Comparison of ENCODE assay signal across 15 cellular contexts in the genomic region with DNA sequence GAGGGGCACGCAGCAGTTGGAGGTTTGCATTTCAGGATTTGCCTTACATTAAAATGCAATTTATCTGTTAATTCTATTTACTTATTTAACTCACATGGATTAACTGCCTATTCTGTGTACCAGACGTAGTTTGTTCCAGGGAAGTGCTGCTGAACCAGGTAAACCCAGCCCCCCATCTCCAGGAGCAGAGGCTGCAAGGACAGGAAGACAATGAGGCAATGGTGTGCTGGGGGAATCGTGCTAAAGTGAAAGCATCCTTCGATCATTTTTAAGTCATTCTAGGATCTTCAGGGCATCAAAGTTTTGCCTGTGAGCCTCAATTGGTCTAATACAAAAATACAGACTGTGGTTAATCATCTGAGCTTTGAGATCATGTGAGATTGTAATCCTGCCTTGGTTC.
DNase-seq lines count a peak whose midpoint lies in the region; ATAC-seq and TF ChIP-seq lines count a peak whose summit lies in the region.
"Had no signal": no experiment of that assay in that cellular context is flagged by ENCODE, and none has a peak within 500 bp of the region (broad histone marks: within the 10 kb centered on the region; RNA-seq: fewer than 3 reads in every experiment).

No MANE protein-coding gene starts in this region.

- peaks cover 0 to 15% (median 8%) of the 10 kb centered on the region in 11 experiments; a peak in 9 of 22 replicates for H3K9me3 ChIP-seq in BLaER1 treated with 17β-estradiol and CSF1 and Interleukin-3, amounts not matched to agents 10 nM and 100 nM (replicated peaks in 1 of 11)
- peaks cover 0 to 6% of the 10 kb centered on the region in 2 donors for H3K9me3 ChIP-seq in CD4-positive, alpha-beta memory T cell (ENCODE audit: control insufficient read depth in 1 of 2, low read length in 2 of 2)

- H4K20me1 ChIP-seq in BLaER1 treated with 17β-estradiol and CSF1 and Interleukin-3, amounts not matched to agents 10 nM and 100 nM, result no peaks in the 10 kb centered on the region

- no peaks in the 10 kb centered on the region for H3K36me3 ChIP-seq in BLaER1 treated with 17β-estradiol and CSF1 and Interleukin-3, amounts not matched to agents 10 nM and 100 nM
- H3K36me3 ChIP-seq in CD4-positive, alpha-beta memory T cell (ENCODE audit: insufficient read depth, low read length), result no peaks in the 10 kb centered on the region
- H3K36me3 ChIP-seq: esophagus muscularis mucosa had no signal

- peaks cover 2 to 13% of the 10 kb centered on the region in 2 donors for H3K36me3 Mint-ChIP-seq in CD4-positive, alpha-beta memory T cell
- peaks cover 10 to 11% of the 10 kb centered on the region in 2 donors for H3K36me3 Mint-ChIP-seq in activated T-cell treated with anti-CD3 and anti-CD28 coated beads, Interleukin-2, amount 50 U/mL, for 72 hours (ENCODE audit: insufficient read depth in 2 of 2)

- DNase-seq in CD4-positive, alpha-beta memory T cell, result peak in 2 of 5 donors; percentile 40 to 53
- no peak for DNase-seq in activated T-cell treated with anti-CD3 and anti-CD28 coated beads, Interleukin-2, amount 50 U/mL, for 72 hours
- DNase-seq in mesenteric fat pad (ENCODE audit: low spot score), result peak; percentile 2
- no peak for DNase-seq in cerebellar nuclear complex (lab: John Stamatoyannopoulos, UW)
- no peak for DNase-seq in foreskin fibroblast
- no peak for DNase-seq in NCI-H1105 (lab: John Stamatoyannopoulos, UW)
- DNase-seq: IMR-90, left colon, NCI-H345, nephron progenitor cell, retina had no signal

- intact Hi-C loops in CD4-positive, alpha-beta memory T cell (cut with micrococcal nuclease), result loop anchor here (1.0 to 5.0 kb wide), 2 partner anchors 13 to 74 kb away; no protein-coding TSS in a partner anchor

- peaks cover 2 to 15% of the 10 kb centered on the region in 2 donors for H3K27me3 Mint-ChIP-seq in CD4-positive, alpha-beta memory T cell
- H3K27me3 Mint-ChIP-seq in activated T-cell treated with anti-CD3 and anti-CD28 coated beads, Interleukin-2, amount 50 U/mL, for 72 hours (ENCODE audit: low read depth), result peaks cover 8% of the 10 kb centered on the region

- H3K4me3 ChIP-seq in BLaER1 treated with 17β-estradiol and CSF1 and Interleukin-3, amounts not matched to agents 10 nM and 100 nM, result peak overlapping the region in 6 of 10 experiments; percentile 27 to 43 (median 40); a peak in 11 of 20 replicates
- peak overlapping the region; percentile 26 to 29 for H3K4me3 ChIP-seq in CD4-positive, alpha-beta memory T cell (ENCODE audit: low read length in 2 of 2)
- H3K4me3 ChIP-seq in foreskin fibroblast (ENCODE audit: low read depth in 1 of 2, low read length in 2 of 2), result no peak overlapping the region
- H3K4me3 ChIP-seq: GM23248, hepatocyte had no signal

- H3K27ac ChIP-seq in BLaER1 treated with 17β-estradiol and CSF1 and Interleukin-3, amounts not matched to agents 10 nM and 100 nM, result peak overlapping the region in 10 of 11 experiments; percentile 22 to 78 (median 70); a peak in 19 of 22 replicates
- H3K27ac ChIP-seq in CD4-positive, alpha-beta memory T cell (ENCODE audit: low read depth, low read length), result peak overlapping the region; percentile 64
- H3K27ac ChIP-seq: esophagus muscularis mucosa, GM23248, hepatocyte had no signal

- H3K27ac Mint-ChIP-seq in CD4-positive, alpha-beta memory T cell, result peak overlapping the region; percentile 82 to 99 (median 98)
- H3K27ac Mint-ChIP-seq in activated T-cell treated with anti-CD3 and anti-CD28 coated beads, Interleukin-2, amount 50 U/mL, for 72 hours, result no peak overlapping the region
- H3K27ac Mint-ChIP-seq: nephron progenitor cell had no signal

- H3K4me3 Mint-ChIP-seq in CD4-positive, alpha-beta memory T cell, result peak overlapping the region; percentile 79 to 96 (median 82)
- peak overlapping the region; percentile 67 to 74 for H3K4me3 Mint-ChIP-seq in activated T-cell treated with anti-CD3 and anti-CD28 coated beads, Interleukin-2, amount 50 U/mL, for 72 hours

- CTCF ChIA-PET in CD4-positive, alpha-beta memory T cell (lab: Charles Lee; ENCODE audit: partially characterized antibody), result interaction anchor here (1.1 to 1.7 kb wide), 2 partner anchors 11 to 13 kb away, joined by 4 to 6 read pairs; no protein-coding TSS in a partner anchor

- peaks cover 0 to 14% (median 0%) of the 10 kb centered on the region in 11 experiments; a peak in 7 of 22 replicates for H3K27me3 ChIP-seq in BLaER1 treated with 17β-estradiol and CSF1 and Interleukin-3, amounts not matched to agents 10 nM and 100 nM
- no peaks in the 10 kb centered on the region for H3K27me3 ChIP-seq in CD4-positive, alpha-beta memory T cell (ENCODE audit: insufficient read depth, low read length)
- H3K27me3 ChIP-seq: hepatocyte had no signal

- peaks cover 0 to 18% (median 11%) of the 10 kb centered on the region in 8 donors for H3K9me3 Mint-ChIP-seq in CD4-positive, alpha-beta memory T cell
- H3K9me3 Mint-ChIP-seq in activated T-cell treated with anti-CD3 and anti-CD28 coated beads, Interleukin-2, amount 50 U/mL, for 72 hours, result peaks cover 5 to 11% of the 10 kb centered on the region in 2 donors

- H3K4me1 ChIP-seq in BLaER1 treated with 17β-estradiol and CSF1 and Interleukin-3, amounts not matched to agents 10 nM and 100 nM, result peaks cover 36 to 50% (median 40%) of the 10 kb centered on the region in 10 experiments
- H3K4me1 ChIP-seq in CD4-positive, alpha-beta memory T cell (ENCODE audit: insufficient read depth, low read length), result peaks cover 27% of the 10 kb centered on the region
- H3K4me1 ChIP-seq: esophagus muscularis mucosa had no signal

- no peak for TF ChIP-seq CTCF in foreskin fibroblast (IDR thresholded peaks at IDR 0.05; ENCODE audit: low read depth, low read length)

- peak overlapping the region; percentile 74 to 95 (median 88) for H3K4me2 ChIP-seq in BLaER1 treated with 17β-estradiol and CSF1 and Interleukin-3, amounts not matched to agents 10 nM and 100 nM
- H3K4me2 ChIP-seq: hepatocyte had no signal

- ATAC-seq in activated T-cell treated with anti-CD3 and anti-CD28 coated beads, Interleukin-2, amount 50 U/mL, for 72 hours (replicated peaks in 1 of 2), result no peak
- ATAC-seq: left colon had no signal

- peak overlapping the region in 9 of 11 experiments; percentile 12 to 65 (median 48); a peak in 14 of 22 replicates for H3K9ac ChIP-seq in BLaER1 treated with 17β-estradiol and CSF1 and Interleukin-3, amounts not matched to agents 10 nM and 100 nM
- H3K9ac ChIP-seq: GM23248 had no signal

- POLR2A ChIA-PET in CD4-positive, alpha-beta memory T cell (lab: Charles Lee; ENCODE audit: partially characterized antibody), result interaction anchor here (0.8 to 4.4 kb wide), 7 partner anchors 8 to 109 kb away, joined by 3 to 24 read pairs (median 7); no protein-coding TSS in a partner anchor

- peaks cover 22 to 40% (median 28%) of the 10 kb centered on the region in 4 donors for H3K4me1 Mint-ChIP-seq in CD4-positive, alpha-beta memory T cell
- peaks cover 26% of the 10 kb centered on the region for H3K4me1 Mint-ChIP-seq in activated T-cell treated with anti-CD3 and anti-CD28 coated beads, Interleukin-2, amount 50 U/mL, for 72 hours (ENCODE audit: low read depth)

Comparison
In these comparisons a context has a peak if more than half of its experiments do, and no peak if none do; other contexts are left out.
1. H3K4me3 ChIP-seq: peak in BLaER1 treated with 17β-estradiol and CSF1 and Interleukin-3, amounts not matched to agents 10 nM and 100 nM (6 of 10) and CD4-positive, alpha-beta memory T cell (2 of 2); none in foreskin fibroblast (0 of 2).